ENCODE assay signal across 8 cellular contexts in the genomic region with DNA sequence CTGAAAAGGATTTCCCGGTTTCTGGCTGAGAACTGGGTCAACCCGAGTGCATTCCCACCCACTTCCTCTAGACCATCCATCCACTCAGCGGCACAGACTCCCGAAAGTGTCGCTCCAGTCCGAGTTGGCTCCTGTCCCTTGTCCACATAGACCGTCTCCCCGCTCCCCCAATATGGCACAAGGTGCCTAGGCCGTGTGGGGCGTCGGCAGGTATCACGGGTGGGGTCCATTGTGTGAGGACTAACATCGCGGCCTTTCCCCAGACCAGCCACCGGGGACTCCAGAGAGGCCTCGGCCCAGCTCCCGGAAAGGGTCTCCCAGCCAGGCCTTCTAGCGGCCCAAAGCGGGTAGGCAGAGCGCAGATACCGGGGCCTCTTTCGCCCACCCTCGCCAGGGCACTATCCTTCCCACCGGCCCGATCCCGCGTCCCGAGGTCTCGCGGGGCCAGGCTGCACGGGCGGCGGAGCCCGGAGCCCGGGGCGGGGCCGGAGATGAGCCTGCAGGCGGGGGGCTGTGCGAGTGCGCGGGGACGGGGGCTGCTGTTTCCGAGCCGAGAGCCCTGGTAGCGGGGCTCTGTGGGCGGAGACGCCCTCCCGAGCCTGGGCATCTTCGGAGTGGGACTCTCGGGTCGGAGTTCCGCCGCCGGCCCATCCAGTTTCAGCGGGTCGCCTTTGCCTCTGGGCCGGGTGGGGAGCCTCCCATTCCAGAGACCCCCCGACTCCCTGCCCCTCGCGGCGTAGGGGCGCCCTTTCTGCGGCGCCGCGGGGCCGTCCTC. TPM values are rescaled to one million over a fixed set of nuclear protein-coding genes. Genes with fewer than 3 reads are reported as not detected.
DNase-seq lines count a peak whose midpoint lies in the region; ATAC-seq and TF ChIP-seq lines count a peak whose summit lies in the region.

No MANE protein-coding gene starts in this region.

- H3K9me3 ChIP-seq in esophagus muscularis mucosa, result no peaks in the 10 kb centered on the region
- H3K9me3 ChIP-seq in muscle layer of duodenum (ENCODE audit: control insufficient read depth in 1 of 2, low read length in 2 of 2), result no peaks in the 10 kb centered on the region
- no peaks in the 10 kb centered on the region for H3K9me3 ChIP-seq in thoracic aorta

- peaks cover 10% of the 10 kb centered on the region for H3K4me1 Mint-ChIP-seq in activated T-helper 1 cell treated with anti-CD3 and anti-CD28 coated beads, Interleukin-12 subunit alpha, Interleukin-12 subunit beta, Interleukin-2, Interleukin-4 antibody, amounts not matched to agents 30 ng/mL and 10 ng/mL and 1 ng/mL, durations not matched to agents 14 hours and 24 hours and 36 hours (ENCODE audit: low read depth)

- 2% methylated on average over 7 of the region's 67 CpGs for WGBS in esophagus muscularis mucosa

- H3K27me3 ChIP-seq in esophagus muscularis mucosa, result no peaks in the 10 kb centered on the region
- H3K27me3 ChIP-seq in muscle layer of duodenum (ENCODE audit: low read depth, low read length), result no peaks in the 10 kb centered on the region
- H3K27me3 ChIP-seq in thoracic aorta (replicated peaks; ENCODE audit: insufficient read depth), result no peaks in the 10 kb centered on the region

- peak overlapping the region; percentile 80 for H3K4me3 ChIP-seq in GM12875 (ENCODE audit: low read depth, low read length)
- H3K4me3 ChIP-seq in esophagus muscularis mucosa, result peak overlapping the region; percentile 69 to 84 (median 80)
- H3K4me3 ChIP-seq in muscle layer of duodenum (ENCODE audit: low read depth in 1 of 2, low read length in 2 of 2), result peak overlapping the region; percentile 70 to 73
- H3K4me3 ChIP-seq in thoracic aorta, result peak overlapping the region; percentile 97

- H3K36me3 ChIP-seq in esophagus muscularis mucosa (no peaks in the 10 kb centered on the region), muscle layer of duodenum (ENCODE audit: control insufficient read depth in 1 of 2, insufficient read depth in 2 of 2, low read length in 2 of 2) (no peaks in the 10 kb centered on the region), thoracic aorta (no peaks in the 10 kb centered on the region)

- DNase-seq in NOMO-1 (lab: John Stamatoyannopoulos, UW; ENCODE audit: unreplicated experiment in 2 of 2), result peak; percentile 40 to 52
- no peak for DNase-seq in activated T-helper 1 cell treated with anti-CD3 and anti-CD28 coated beads, Interleukin-12 subunit alpha, Interleukin-12 subunit beta, Interleukin-2, Interleukin-4 antibody, amounts not matched to agents 30 ng/mL and 10 ng/mL and 1 ng/mL, durations not matched to agents 14 hours and 24 hours and 36 hours (ENCODE audit: low spot score)
- no peak for DNase-seq in esophagus muscularis mucosa (ENCODE audit: extremely low spot score)
- DNase-seq in thoracic aorta (ENCODE audit: low spot score), result no peak

- H3K4me3 Mint-ChIP-seq in activated T-helper 1 cell treated with anti-CD3 and anti-CD28 coated beads, Interleukin-12 subunit alpha, Interleukin-12 subunit beta, Interleukin-2, Interleukin-4 antibody, amounts not matched to agents 30 ng/mL and 10 ng/mL and 1 ng/mL, durations not matched to agents 14 hours and 24 hours and 36 hours, result peak overlapping the region; percentile 39

- H3K4me1 ChIP-seq in esophagus muscularis mucosa (peaks cover 19 to 33% (median 26%) of the 10 kb centered on the region in 4 donors), muscle layer of duodenum (ENCODE audit: control insufficient read depth in 1 of 2, insufficient read depth in 2 of 2, low read length in 2 of 2) (peaks cover 3 to 8% of the 10 kb centered on the region in 2 donors), thoracic aorta (ENCODE audit: control insufficient read depth in 1 of 2, low read depth in 2 of 2) (peaks cover 4 to 13% of the 10 kb centered on the region in 2 donors)

- peak; percentile 85 for ATAC-seq in HG03432 (IDR thresholded peaks at IDR 0.05; ENCODE audit: unreplicated experiment)
- no peak for ATAC-seq in thoracic aorta (ENCODE audit: insufficient number of reproducible peaks, low FRiP score, low read depth)
- ATAC-seq in HG02798 (IDR thresholded peaks at IDR 0.05; ENCODE audit: poor library complexity, unreplicated experiment), result no peak

- peak; percentile 38 for TF ChIP-seq CTCF in GM12875 (IDR thresholded peaks at IDR 0.05; ENCODE audit: borderline replicate concordance, insufficient read depth, low read depth, low read length)
- peak in 1 of 3 experiments; percentile 25 for TF ChIP-seq CTCF in esophagus muscularis mucosa (IDR thresholded peaks at IDR 0.05)
- peak; percentile 58 for TF ChIP-seq CTCF in thoracic aorta (IDR thresholded peaks at IDR 0.05)

- no peaks in the 10 kb centered on the region for H3K9me3 Mint-ChIP-seq in activated T-helper 1 cell treated with anti-CD3 and anti-CD28 coated beads, Interleukin-12 subunit alpha, Interleukin-12 subunit beta, Interleukin-2, Interleukin-4 antibody, amounts not matched to agents 30 ng/mL and 10 ng/mL and 1 ng/mL, durations not matched to agents 14 hours and 24 hours and 36 hours

- TF ChIP-seq POLR2A in esophagus muscularis mucosa (IDR thresholded peaks at IDR 0.05; ENCODE audit: low read depth), result no peak

- peak overlapping the region; percentile 19 for H3K27ac Mint-ChIP-seq in activated T-helper 1 cell treated with anti-CD3 and anti-CD28 coated beads, Interleukin-12 subunit alpha, Interleukin-12 subunit beta, Interleukin-2, Interleukin-4 antibody, amounts not matched to agents 30 ng/mL and 10 ng/mL and 1 ng/mL, durations not matched to agents 14 hours and 24 hours and 36 hours

- peaks cover 39% of the 10 kb centered on the region for H3K27me3 Mint-ChIP-seq in activated T-helper 1 cell treated with anti-CD3 and anti-CD28 coated beads, Interleukin-12 subunit alpha, Interleukin-12 subunit beta, Interleukin-2, Interleukin-4 antibody, amounts not matched to agents 30 ng/mL and 10 ng/mL and 1 ng/mL, durations not matched to agents 14 hours and 24 hours and 36 hours (ENCODE audit: insufficient read depth)

- H3K27ac ChIP-seq in esophagus muscularis mucosa (replicated peaks in 1 of 4) (peak overlapping the region; percentile 92 to 98 (median 98)), muscle layer of duodenum (ENCODE audit: low read length) (peak overlapping the region; percentile 73), thoracic aorta (peak overlapping the region; percentile 98 to 99)

- peaks cover 1% of the 10 kb centered on the region for H3K36me3 Mint-ChIP-seq in activated T-helper 1 cell treated with anti-CD3 and anti-CD28 coated beads, Interleukin-12 subunit alpha, Interleukin-12 subunit beta, Interleukin-2, Interleukin-4 antibody, amounts not matched to agents 30 ng/mL and 10 ng/mL and 1 ng/mL, durations not matched to agents 14 hours and 24 hours and 36 hours (ENCODE audit: low read depth)

- intact Hi-C loops in activated T-helper 1 cell treated with anti-CD3 and anti-CD28 coated beads, Interleukin-12 subunit alpha, Interleukin-12 subunit beta, Interleukin-2, Interleukin-4 antibody, amounts not matched to agents 30 ng/mL and 10 ng/mL and 1 ng/mL, durations not matched to agents 14 hours and 24 hours and 36 hours (cut with micrococcal nuclease), result loop anchor here (5.0 kb wide), 1 partner anchor 84 kb away; a partner anchor contains a TSS
- intact Hi-C loops in esophagus muscularis mucosa (cut with DNase I), result no loop called here

- no peak for TF ChIP-seq EP300 in esophagus muscularis mucosa (IDR thresholded peaks at IDR 0.05)

RNA-seq across cellular contexts. Expression of a gene that starts 21.1 kb away (rescaled TPM):
- 24.1 and 25.3 TPM in 2 replicates for total RNA-seq in activated T-helper 1 cell treated with anti-CD3 and anti-CD28 coated beads, Interleukin-12 subunit alpha, Interleukin-12 subunit beta, Interleukin-2, Interleukin-4 antibody, amounts not matched to agents 30 ng/mL and 10 ng/mL and 1 ng/mL, durations not matched to agents 14 hours and 24 hours and 36 hours
- total RNA-seq in esophagus muscularis mucosa (100 to 1,000 TPM; 162 to 270 (median 219) TPM), thoracic aorta (100 to 1,000 TPM; 367 to 480 TPM)

RNA-seq across cellular contexts. Expression of a gene that starts 57.4 kb away (rescaled TPM):
- total RNA-seq in activated T-helper 1 cell treated with anti-CD3 and anti-CD28 coated beads, Interleukin-12 subunit alpha, Interleukin-12 subunit beta, Interleukin-2, Interleukin-4 antibody, amounts not matched to agents 30 ng/mL and 10 ng/mL and 1 ng/mL, durations not matched to agents 14 hours and 24 hours and 36 hours, result 9.7 and 13.5 TPM in 2 replicates
- total RNA-seq in esophagus muscularis mucosa, result 1 to 10 TPM; 5.1 to 9.3 (median 8.4) TPM
- total RNA-seq in thoracic aorta, result 10 to 100 TPM; 30.8 to 34.9 TPM

Comparison
In these comparisons a context has a peak if more than half of its experiments do, and no peak if none do; other contexts are left out.
1. DNase-seq: peak in NOMO-1 (2 of 2); none in activated T-helper 1 cell treated with anti-CD3 and anti-CD28 coated beads, Interleukin-12 subunit alpha, Interleukin-12 subunit beta, Interleukin-2, Interleukin-4 antibody, amounts not matched to agents 30 ng/mL and 10 ng/mL and 1 ng/mL, durations not matched to agents 14 hours and 24 hours and 36 hours (single experiment), esophagus muscularis mucosa (single experiment) and thoracic aorta (single experiment).
2. Peak in every context shown above with its lines, with median percentiles within 50 percentile points of each other: H3K4me3 ChIP-seq and H3K27ac ChIP-seq.